20 cellular contexts compared by ENCODE assay signal in the genomic region with DNA sequence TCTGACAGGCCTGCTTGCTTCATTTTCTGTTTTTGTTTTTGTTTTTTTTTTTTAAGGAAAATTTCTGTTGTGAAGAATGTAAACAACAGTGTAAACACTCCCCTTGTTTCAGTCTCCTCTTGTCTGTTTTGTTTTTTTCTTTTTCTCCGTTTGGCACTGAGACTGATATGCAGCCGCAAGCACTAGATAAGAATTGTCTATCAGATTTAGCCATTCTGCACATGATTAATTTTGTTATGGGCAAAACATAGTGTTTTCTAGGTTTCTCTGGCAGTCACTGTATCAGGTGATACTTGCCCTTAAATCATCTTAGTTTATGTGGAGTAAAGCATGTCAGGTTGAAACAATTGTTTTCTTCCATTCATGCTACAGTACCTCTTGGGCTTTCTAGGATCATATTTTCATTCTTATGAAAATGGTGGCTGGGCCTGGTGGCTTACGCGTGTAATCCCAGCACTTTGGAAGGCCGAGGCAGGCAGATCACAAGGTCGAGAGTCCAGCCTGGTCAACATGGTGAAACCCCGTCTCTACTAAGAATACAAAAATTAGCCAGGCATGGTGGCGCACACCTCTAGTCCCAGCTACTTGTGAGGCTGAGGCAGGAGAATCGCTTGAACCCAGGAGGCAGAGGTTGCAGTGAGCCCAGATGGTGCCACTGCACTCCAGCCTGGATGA. TPM values are rescaled to one million over a fixed set of nuclear protein-coding genes. Genes with fewer than 3 reads are reported as not detected.
DNase-seq lines count a peak whose midpoint lies in the region; ATAC-seq lines count a peak whose summit lies in the region.
"Had no signal": no experiment of that assay in that cellular context is flagged by ENCODE, and none has a peak within 500 bp of the region (broad histone marks: within the 10 kb centered on the region; RNA-seq: fewer than 3 reads in every experiment).

No MANE protein-coding gene starts in this region.

- peak overlapping the region; percentile 5 for H3K4me3 Mint-ChIP-seq in activated CD4-positive, alpha-beta T cell treated with anti-CD3 and anti-CD28 coated beads, Interleukin-2, amount 10 ng/mL, durations not matched to agents 24 days and 14 days
- peak overlapping the region in 7 of 8 donors; percentile 6 to 74 (median 55) for H3K4me3 Mint-ChIP-seq in CD4-positive, alpha-beta memory T cell
- H3K4me3 Mint-ChIP-seq in T-helper 17 cell = peak overlapping the region; percentile 56
- peak overlapping the region; percentile 44 to 57 for H3K4me3 Mint-ChIP-seq in effector memory CD8-positive, alpha-beta T cell

- H3K27ac Mint-ChIP-seq in activated CD4-positive, alpha-beta T cell treated with anti-CD3 and anti-CD28 coated beads, Interleukin-2, amount 10 ng/mL, durations not matched to agents 24 days and 14 days = no peak overlapping the region
- peak overlapping the region; percentile 3 to 70 (median 22) for H3K27ac Mint-ChIP-seq in CD4-positive, alpha-beta memory T cell
- H3K27ac Mint-ChIP-seq in T-helper 17 cell = peak overlapping the region; percentile 95
- H3K27ac Mint-ChIP-seq in effector memory CD8-positive, alpha-beta T cell = peak overlapping the region in 1 of 2 donors; percentile 52

- DNase-seq in activated CD4-positive, alpha-beta T cell treated with anti-CD3 and anti-CD28 coated beads, Interleukin-2, amount 10 ng/mL, durations not matched to agents 24 days and 14 days = peak; percentile 53
- DNase-seq in activated CD4-positive, alpha-beta T cell treated with anti-CD3 and anti-CD28 coated beads, Interleukin-2, amount 50 U/mL, for 48 hours = no peak
- DNase-seq in CD4-positive, alpha-beta memory T cell = no peak
- DNase-seq in T-helper 17 cell = no peak
- DNase-seq in effector memory CD8-positive, alpha-beta T cell = no peak
- no peak for DNase-seq in germinal center (ENCODE audit: low spot score)
- DNase-seq in NCI-H226 = no peak
- no peak for DNase-seq in SHP77 (lab: John Stamatoyannopoulos, UW)
- DNase-seq: brain microvascular endothelial cell; DMS79; effector memory CD4-positive, alpha-beta T cell; foreskin keratinocyte; left colon; MM.1S; NCI-H1436; NCI-H2107; NCI-H446 treated with DMSO at 0.1 percent for 48 hours; SHP77 treated with DMSO at 0.1 percent for 48 hours had no signal

- H3K4me1 ChIP-seq in CD4-positive, alpha-beta memory T cell (ENCODE audit: insufficient read depth, low read length) = peaks cover 20% of the 10 kb centered on the region

- H3K27me3 ChIP-seq in CD4-positive, alpha-beta memory T cell (ENCODE audit: insufficient read depth, low read length) = no peaks in the 10 kb centered on the region
- H3K27me3 ChIP-seq: brain microvascular endothelial cell, foreskin keratinocyte, suprapubic skin had no signal

- no peak overlapping the region for H3K4me3 ChIP-seq in CD4-positive, alpha-beta memory T cell (ENCODE audit: low read length in 2 of 2)
- H3K4me3 ChIP-seq: suprapubic skin had no signal

- no peaks in the 10 kb centered on the region for H3K9me3 Mint-ChIP-seq in activated CD4-positive, alpha-beta T cell treated with anti-CD3 and anti-CD28 coated beads, Interleukin-2, amount 10 ng/mL, durations not matched to agents 24 days and 14 days
- H3K9me3 Mint-ChIP-seq in CD4-positive, alpha-beta memory T cell = no peaks in the 10 kb centered on the region
- no peaks in the 10 kb centered on the region for H3K9me3 Mint-ChIP-seq in effector memory CD8-positive, alpha-beta T cell

- H3K36me3 ChIP-seq in CD4-positive, alpha-beta memory T cell (ENCODE audit: insufficient read depth, low read length) = no peaks in the 10 kb centered on the region
- H3K36me3 ChIP-seq: brain microvascular endothelial cell, suprapubic skin had no signal

- H3K27ac ChIP-seq in CD4-positive, alpha-beta memory T cell (ENCODE audit: low read depth, low read length) = no peak overlapping the region
- H3K27ac ChIP-seq: brain microvascular endothelial cell, foreskin keratinocyte, suprapubic skin had no signal

- ATAC-seq in T-helper 17 cell = no peak
- ATAC-seq in effector memory CD8-positive, alpha-beta T cell (replicated peaks) = no peak
- ATAC-seq: esophagus mucosa, foreskin keratinocyte, left colon had no signal

- POLR2A ChIA-PET in CD4-positive, alpha-beta memory T cell (lab: Charles Lee; ENCODE audit: partially characterized antibody) = no interaction called here

- no peaks in the 10 kb centered on the region for H3K27me3 Mint-ChIP-seq in activated CD4-positive, alpha-beta T cell treated with anti-CD3 and anti-CD28 coated beads, Interleukin-2, amount 10 ng/mL, durations not matched to agents 24 days and 14 days
- no peaks in the 10 kb centered on the region for H3K27me3 Mint-ChIP-seq in CD4-positive, alpha-beta memory T cell
- H3K27me3 Mint-ChIP-seq in T-helper 17 cell = no peaks in the 10 kb centered on the region
- H3K27me3 Mint-ChIP-seq in effector memory CD8-positive, alpha-beta T cell = no peaks in the 10 kb centered on the region

- H3K4me1 Mint-ChIP-seq in activated CD4-positive, alpha-beta T cell treated with anti-CD3 and anti-CD28 coated beads, Interleukin-2, amount 10 ng/mL, durations not matched to agents 24 days and 14 days = peaks cover 15% of the 10 kb centered on the region
- H3K4me1 Mint-ChIP-seq in CD4-positive, alpha-beta memory T cell = peaks cover 10 to 29% (median 22%) of the 10 kb centered on the region in 4 donors
- peaks cover 14% of the 10 kb centered on the region for H3K4me1 Mint-ChIP-seq in T-helper 17 cell
- peaks cover 11 to 13% of the 10 kb centered on the region in 2 donors for H3K4me1 Mint-ChIP-seq in effector memory CD8-positive, alpha-beta T cell (ENCODE audit: low read depth in 2 of 2)

- intact Hi-C loops in activated CD4-positive, alpha-beta T cell treated with anti-CD3 and anti-CD28 coated beads, Interleukin-2, amount 10 ng/mL, durations not matched to agents 24 days and 14 days (cut with micrococcal nuclease) = loop anchor here (1.0 to 5.0 kb wide), 4 partner anchors 11 to 284 kb away; no protein-coding TSS in a partner anchor
- intact Hi-C loops in CD4-positive, alpha-beta memory T cell (cut with micrococcal nuclease) = no loop called here

- H3K36me3 Mint-ChIP-seq in activated CD4-positive, alpha-beta T cell treated with anti-CD3 and anti-CD28 coated beads, Interleukin-2, amount 10 ng/mL, durations not matched to agents 24 days and 14 days (ENCODE audit: low read depth) = no peaks in the 10 kb centered on the region
- no peaks in the 10 kb centered on the region for H3K36me3 Mint-ChIP-seq in CD4-positive, alpha-beta memory T cell
- H3K36me3 Mint-ChIP-seq in T-helper 17 cell (ENCODE audit: low read depth) = no peaks in the 10 kb centered on the region
- H3K36me3 Mint-ChIP-seq in effector memory CD8-positive, alpha-beta T cell (ENCODE audit: insufficient read depth) = peaks cover 3% of the 10 kb centered on the region

- H3K9me3 ChIP-seq in CD4-positive, alpha-beta memory T cell (ENCODE audit: control insufficient read depth in 1 of 2, low read length in 2 of 2) = no peaks in the 10 kb centered on the region
- no peaks in the 10 kb centered on the region for H3K9me3 ChIP-seq in T-helper 17 cell (ENCODE audit: control insufficient read depth, low read length, poor library complexity, severe bottlenecking)
- H3K9me3 ChIP-seq: suprapubic skin had no signal

- CTCF ChIA-PET in CD4-positive, alpha-beta memory T cell (lab: Charles Lee; ENCODE audit: partially characterized antibody) = interaction anchor here (0.6 kb wide), 1 partner anchor 10 kb away, joined by 3 read pairs; no protein-coding TSS in a partner anchor

RNA-seq across cellular contexts. Expression of gene RBMS1, which starts 12.9 kb away (rescaled TPM):
- 34.0 and 35.2 TPM in 2 replicates for total RNA-seq in activated CD4-positive, alpha-beta T cell treated with anti-CD3 and anti-CD28 coated beads, Interleukin-2, amount 10 ng/mL, durations not matched to agents 24 days and 14 days
- total RNA-seq in CD4-positive, alpha-beta memory T cell = 100 to 1,000 TPM; 101 to 103 TPM
- 100 to 1,000 TPM; 121 to 131 TPM for polyA plus RNA-seq in CD4-positive, alpha-beta memory T cell
- 100 to 1,000 TPM; 108 to 110 TPM for total RNA-seq in T-helper 17 cell

Comparison
In these comparisons a context has a peak if more than half of its experiments do, and no peak if none do; other contexts are left out.
1. H3K4me3 Mint-ChIP-seq: peak in every context shown above with its lines; median percentile 56 in T-helper 17 cell; 55 in CD4-positive, alpha-beta memory T cell; 50 in effector memory CD8-positive, alpha-beta T cell; 5 in activated CD4-positive, alpha-beta T cell treated with anti-CD3 and anti-CD28 coated beads, Interleukin-2, amount 10 ng/mL, durations not matched to agents 24 days and 14 days.